In genomic region chr18:23227729-23228075, GRCh38 we compare ENCODE assay signal across 10 cellular contexts.
DNase-seq lines count a peak whose midpoint lies in the region; TF ChIP-seq lines count a peak whose summit lies in the region.
"Had no signal": no experiment of that assay in that cellular context is flagged by ENCODE, and none has a peak within 500 bp of the region (broad histone marks: within the 10 kb centered on the region; RNA-seq: fewer than 3 reads in every experiment).

No MANE protein-coding gene starts in this region.

- H3K4me1 Mint-ChIP-seq in activated T-cell treated with anti-CD3 and anti-CD28 coated beads, Interleukin-2, amount 50 U/mL, for 24 hours (ENCODE audit: low read depth), result peaks cover 64% of the 10 kb centered on the region

- H3K4me1 ChIP-seq in colonic mucosa, result no peaks in the 10 kb centered on the region

- H3K36me3 ChIP-seq in colonic mucosa, result no peaks in the 10 kb centered on the region

- H3K4me3 Mint-ChIP-seq in activated T-cell treated with anti-CD3 and anti-CD28 coated beads, Interleukin-2, amount 50 U/mL, for 24 hours, result no peak overlapping the region

- no peaks in the 10 kb centered on the region for H3K27me3 ChIP-seq in colonic mucosa

- peaks cover 12% of the 10 kb centered on the region for H3K9me3 Mint-ChIP-seq in activated T-cell treated with anti-CD3 and anti-CD28 coated beads, Interleukin-2, amount 50 U/mL, for 24 hours
- H3K9me3 Mint-ChIP-seq: naive thymus-derived CD8-positive, alpha-beta T cell had no signal

- H3K9me3 ChIP-seq in colonic mucosa, result no peaks in the 10 kb centered on the region

- no peak overlapping the region for H3K27ac Mint-ChIP-seq in activated T-cell treated with anti-CD3 and anti-CD28 coated beads, Interleukin-2, amount 50 U/mL, for 24 hours

- H3K4me3 ChIP-seq in colonic mucosa, result no peak overlapping the region

- intact Hi-C loops in colonic mucosa (cut with DNase I), result no loop called here

- DNase-seq in DMS53 (lab: John Stamatoyannopoulos, UW) (peak; percentile 94), NCI-H345 (lab: John Stamatoyannopoulos, UW) (peak; percentile 27), colonic mucosa (no peak), renal cortical epithelial cell (ENCODE audit: low read depth) (peak; percentile 97), NCI-H2227 treated with DMSO at 0.1 percent for 48 hours (lab: John Stamatoyannopoulos, UW) (no peak), iPS-NIHi7 (ENCODE audit: extremely low spot score) (no peak), hepatic stellate cell (ENCODE audit: low spot score) (no peak)
- DNase-seq in activated T-cell treated with anti-CD3 and anti-CD28 coated beads, Interleukin-2, amount 50 U/mL, for 24 hours, result no peak
- DNase-seq: naive thymus-derived CD8-positive, alpha-beta T cell; T1000 had no signal

- TF ChIP-seq CTCF in colonic mucosa (IDR thresholded peaks at IDR 0.05), result no peak

- H3K36me3 Mint-ChIP-seq in activated T-cell treated with anti-CD3 and anti-CD28 coated beads, Interleukin-2, amount 50 U/mL, for 24 hours (ENCODE audit: low read depth), result peaks cover 15% of the 10 kb centered on the region
- H3K36me3 Mint-ChIP-seq: naive thymus-derived CD8-positive, alpha-beta T cell had no signal

- H3K27me3 Mint-ChIP-seq in activated T-cell treated with anti-CD3 and anti-CD28 coated beads, Interleukin-2, amount 50 U/mL, for 24 hours, result no peaks in the 10 kb centered on the region

- no peak overlapping the region for H3K9ac ChIP-seq in colonic mucosa (ENCODE audit: low read depth in 2 of 2, low read length in 2 of 2)

- H3K27ac ChIP-seq in colonic mucosa, result peak overlapping the region; percentile 57

Comparison
In these comparisons a context has a peak if more than half of its experiments do, and no peak if none do; other contexts are left out.
1. DNase-seq: peak in DMS53 (single experiment), NCI-H345 (single experiment) and renal cortical epithelial cell (single experiment); none in colonic mucosa (single experiment), NCI-H2227 treated with DMSO at 0.1 percent for 48 hours (single experiment), activated T-cell treated with anti-CD3 and anti-CD28 coated beads, Interleukin-2, amount 50 U/mL, for 24 hours (single experiment), iPS-NIHi7 (single experiment) and hepatic stellate cell (single experiment).